In the genomic region with DNA sequence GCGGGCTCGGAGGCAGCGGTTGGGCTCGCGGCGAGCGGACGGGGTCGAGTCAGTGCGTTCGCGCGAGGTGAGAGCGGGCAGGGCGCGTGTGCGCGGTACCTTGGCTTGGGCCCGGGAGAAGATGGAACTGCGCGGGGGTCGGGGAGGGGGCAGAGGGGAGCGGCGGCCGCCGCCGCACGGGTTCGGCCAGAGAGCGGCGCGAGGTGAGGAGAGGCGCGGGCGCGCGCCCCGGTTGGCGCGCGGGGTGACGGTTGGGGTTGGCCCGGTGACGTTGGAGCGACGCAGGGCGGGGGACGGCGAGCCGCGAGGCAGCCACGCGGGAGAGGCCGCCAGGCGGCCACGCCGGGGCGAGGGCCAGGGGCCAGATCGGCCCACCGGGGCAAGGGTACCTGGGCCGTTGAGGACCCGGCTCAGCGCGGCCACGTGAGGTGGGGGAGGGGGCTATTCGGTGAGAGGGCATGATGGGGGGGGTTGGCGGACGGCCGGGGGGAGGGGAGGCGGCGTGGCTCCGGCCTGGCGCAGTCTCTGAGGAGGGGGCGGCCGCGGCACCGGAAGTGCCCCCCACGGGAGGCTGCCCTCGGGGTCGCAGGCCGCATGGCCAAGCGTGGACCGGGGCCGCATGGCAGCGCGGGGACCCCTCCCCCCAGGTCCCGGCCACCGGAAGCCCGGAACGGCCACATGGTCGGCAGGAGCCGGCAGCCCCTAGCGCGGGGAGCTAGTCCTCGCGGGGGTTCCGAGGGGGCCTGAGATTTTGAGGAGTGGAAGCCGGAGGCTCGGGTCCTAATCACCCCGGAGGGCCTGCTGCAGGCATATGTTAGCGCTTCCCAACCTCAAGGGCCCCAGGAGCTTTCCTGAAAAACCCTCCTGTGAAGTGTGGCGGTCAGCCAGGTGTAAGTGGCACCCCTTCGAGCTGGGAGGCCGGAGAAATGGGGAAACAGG, we compare ENCODE assay signal across 8 cellular contexts. TPM values are rescaled to one million over a fixed set of nuclear protein-coding genes. Genes with fewer than 3 reads are reported as not detected.
A peak's percentile ranks its signal among the peaks of the same experiment; 100 is the strongest.
DNase-seq lines count a peak whose midpoint lies in the region; ATAC-seq, FAIRE-seq and TF ChIP-seq lines count a peak whose summit lies in the region.

No MANE protein-coding gene starts in this region.

- H3K36me3 ChIP-seq in Karpas-422 (ENCODE audit: insufficient read depth, low read length) = peaks cover 45% of the 10 kb centered on the region
- no peaks in the 10 kb centered on the region for H3K36me3 ChIP-seq in testis (ENCODE audit: low read depth, missing control alignments)

- peaks cover 36% of the 10 kb centered on the region for H3K79me2 ChIP-seq in Karpas-422 (ENCODE audit: low read length)

- 0 out of 2 replicates have a peak, but pooled peaks have one; percentile 8 for TF ChIP-seq POLR2A in GM12891 (IDR thresholded peaks at IDR 0.05; ENCODE audit: low read depth, low read length)
- TF ChIP-seq POLR2A in testis (IDR thresholded peaks at IDR 0.05) = no peak
- TF ChIP-seq POLR2A in H54 (IDR thresholded peaks at IDR 0.05; ENCODE audit: low read depth, low read length) = no peak; the same call in 1 of the 2 replicates

- WGBS in testis, 2 donors = 1 to 2% methylated on average over 9 to 58 of the region's 104 CpGs

- peak overlapping the region; percentile 85 for H3K4me2 ChIP-seq in Karpas-422 (ENCODE audit: low read depth, low read length, poor library complexity, severe bottlenecking)

- peak overlapping the region; percentile 99 for H3K27ac Mint-ChIP-seq in activated CD8-positive, alpha-beta T cell treated with anti-CD3 and anti-CD28 coated beads, Interleukin-2, amount 10 ng/mL, durations not matched to agents 7 days and 5 days

- intact Hi-C loops in testis (cut with DNase I; ENCODE audit: low total_unique reads) = no loop called here

- H3K4me3 Mint-ChIP-seq in activated CD8-positive, alpha-beta T cell treated with anti-CD3 and anti-CD28 coated beads, Interleukin-2, amount 10 ng/mL, durations not matched to agents 7 days and 5 days = peak overlapping the region; percentile 93

- peaks cover 45% of the 10 kb centered on the region for H3K36me3 Mint-ChIP-seq in activated CD8-positive, alpha-beta T cell treated with anti-CD3 and anti-CD28 coated beads, Interleukin-2, amount 10 ng/mL, durations not matched to agents 7 days and 5 days (ENCODE audit: low read depth)

- H3K4me1 ChIP-seq in Karpas-422 (ENCODE audit: low read length) = peaks cover 41% of the 10 kb centered on the region
- H3K4me1 ChIP-seq in testis = peaks cover 11% of the 10 kb centered on the region

- H3K4me1 Mint-ChIP-seq in activated CD8-positive, alpha-beta T cell treated with anti-CD3 and anti-CD28 coated beads, Interleukin-2, amount 10 ng/mL, durations not matched to agents 7 days and 5 days (ENCODE audit: low read depth) = peaks cover 46% of the 10 kb centered on the region

- DNase-seq in GM12891 (ENCODE audit: insufficient read length, low spot score) = no peak
- peak; percentile 82 for DNase-seq in Karpas-422
- DNase-seq in activated CD8-positive, alpha-beta T cell treated with anti-CD3 and anti-CD28 coated beads, Interleukin-2, amount 10 ng/mL, durations not matched to agents 7 days and 5 days = peak; percentile 63
- DNase-seq in epithelial cell of prostate (ENCODE audit: low read depth, low spot score) = no peak
- DNase-seq in mucosa of gallbladder (ENCODE audit: low spot score) = peak; percentile 43
- DNase-seq in testis = peak; percentile 50
- no peak for DNase-seq in A172 (ENCODE audit: low spot score)
- DNase-seq in H54 (ENCODE audit: insufficient read length, low spot score) = no peak

- H4K20me1 ChIP-seq in Karpas-422 (ENCODE audit: insufficient read depth, low read depth, low read length) = peaks cover 37% of the 10 kb centered on the region

- H3K27me3 ChIP-seq in Karpas-422 (ENCODE audit: low read length) (no peaks in the 10 kb centered on the region), testis (no peaks in the 10 kb centered on the region)

- H3K9me3 Mint-ChIP-seq in activated CD8-positive, alpha-beta T cell treated with anti-CD3 and anti-CD28 coated beads, Interleukin-2, amount 10 ng/mL, durations not matched to agents 7 days and 5 days (ENCODE audit: insufficient read depth) = no peaks in the 10 kb centered on the region

- CTCF ChIA-PET in activated CD8-positive, alpha-beta T cell treated with anti-CD3 and anti-CD28 coated beads, Interleukin-2, amount 10 ng/mL, durations not matched to agents 7 days and 5 days (lab: Charles Lee) = interaction anchor here (1.0 to 1.4 kb wide), 2 partner anchors 28 to 87 kb away, joined by 3 to 4 read pairs; a partner anchor contains a TSS

- peak overlapping the region; percentile 99 for H3K9ac ChIP-seq in Karpas-422 (ENCODE audit: low read length)

- peak overlapping the region; percentile 93 for H3K27ac ChIP-seq in Karpas-422 (ENCODE audit: low read length)
- peak overlapping the region; percentile 96 for H3K27ac ChIP-seq in epithelial cell of prostate
- H3K27ac ChIP-seq in testis = peak overlapping the region; percentile 92 to 97

- no peaks in the 10 kb centered on the region for H3K27me3 Mint-ChIP-seq in activated CD8-positive, alpha-beta T cell treated with anti-CD3 and anti-CD28 coated beads, Interleukin-2, amount 10 ng/mL, durations not matched to agents 7 days and 5 days (ENCODE audit: low read depth)

- POLR2A ChIA-PET in activated CD8-positive, alpha-beta T cell treated with anti-CD3 and anti-CD28 coated beads, Interleukin-2, amount 10 ng/mL, durations not matched to agents 7 days and 5 days (lab: Charles Lee) = interaction anchor here (0.7 to 4.5 kb wide), 7 partner anchors 22 to 40 kb away, joined by 3 to 29 read pairs (median 3); a partner anchor contains a TSS

- TF ChIP-seq CTCF in testis (IDR thresholded peaks at IDR 0.05) = no peak

- peak; percentile 6 for ATAC-seq in activated CD8-positive, alpha-beta T cell treated with anti-CD3 and anti-CD28 coated beads, Interleukin-2, amount 10 ng/mL, durations not matched to agents 7 days and 5 days

- H3K9me3 ChIP-seq in Karpas-422 (ENCODE audit: low read length) = no peaks in the 10 kb centered on the region
- no peaks in the 10 kb centered on the region for H3K9me3 ChIP-seq in testis

- H3K4me3 ChIP-seq in Karpas-422 (ENCODE audit: low read length) (peak overlapping the region; percentile 87), testis (peak overlapping the region; percentile 88 to 99)

- FAIRE-seq in GM12891 (lab: Jason Lieb, UNC) (no peak), H54 (lab: Jason Lieb, UNC) (no peak)

- no peak overlapping the region for H2AFZ ChIP-seq in Karpas-422 (ENCODE audit: low read length)

- no peaks in the 10 kb centered on the region for H3K9me2 ChIP-seq in Karpas-422 (replicated peaks; ENCODE audit: insufficient read depth, low read length)

TF ChIP-seq in GM12891, 5 proteins besides CTCF, POLR2A, EP300 and RAD21:
- TF ChIP-seq SPI1 (IDR thresholded peaks at IDR 0.05; ENCODE audit: low read depth, low read length) (no peak), POLR2AphosphoS5 (IDR thresholded peaks at IDR 0.05; ENCODE audit: low read depth, low read length) (no peak)
TF ChIP-seq in GM12891: peak in this region for 0.

RNA-seq across cellular contexts. Expression of a gene that starts 0.5 kb away (rescaled TPM):
- 646 TPM for polyA plus RNA-seq in GM12891 (2012; ENCODE audit: low read depth, missing spikeins)
- total RNA-seq in Karpas-422 (2014; rRNA removed; shearing (Covaris generic); ENCODE audit: low replicate concordance) = 231 and 326 TPM in 2 replicates
- total RNA-seq in activated CD8-positive, alpha-beta T cell treated with anti-CD3 and anti-CD28 coated beads, Interleukin-2, amount 10 ng/mL, durations not matched to agents 7 days and 5 days = 100 to 1,000 TPM; 685 to 690 TPM
- total RNA-seq in mucosa of gallbladder (233 TPM), testis (100 to 1,000 TPM; 193 to 229 TPM)
- polyA plus RNA-seq in testis (ENCODE audit: insufficient read depth, low read depth, low replicate concordance) = 388 TPM
- 844 and 911 TPM in 2 replicates for total RNA-seq in A172 (2014; rRNA removed; shearing (Covaris generic))

RNA-seq across cellular contexts. Expression of a gene that starts 7.2 kb away (rescaled TPM):
- polyA plus RNA-seq in GM12891 (2012; ENCODE audit: low read depth, missing spikeins) = 44.8 TPM
- 36.9 and 63.1 TPM in 2 replicates for total RNA-seq in Karpas-422 (2014; rRNA removed; shearing (Covaris generic); ENCODE audit: low replicate concordance)
- 10 to 100 TPM; 86.3 to 88.0 TPM for total RNA-seq in activated CD8-positive, alpha-beta T cell treated with anti-CD3 and anti-CD28 coated beads, Interleukin-2, amount 10 ng/mL, durations not matched to agents 7 days and 5 days
- total RNA-seq in mucosa of gallbladder (71.8 TPM), testis (100 to 1,000 TPM; 204 to 239 TPM)
- 219 TPM for polyA plus RNA-seq in testis (ENCODE audit: insufficient read depth, low read depth, low replicate concordance)
- 100 and 114 TPM in 2 replicates for total RNA-seq in A172 (2014; rRNA removed; shearing (Covaris generic))

RNA-seq across cellular contexts. Expression of a gene that starts 13.5 kb away (rescaled TPM):
- not detected for polyA plus RNA-seq in GM12891 (2012; ENCODE audit: low read depth, missing spikeins)
- total RNA-seq in Karpas-422 (2014; rRNA removed; shearing (Covaris generic); ENCODE audit: low replicate concordance) = not detected in 2 replicates
- total RNA-seq in activated CD8-positive, alpha-beta T cell treated with anti-CD3 and anti-CD28 coated beads, Interleukin-2, amount 10 ng/mL, durations not matched to agents 7 days and 5 days = under 1 TPM; 0.37 to 0.66 TPM
- 1.4 TPM for total RNA-seq in mucosa of gallbladder
- 100 to 1,000 TPM; 276 to 549 TPM for total RNA-seq in testis
- polyA plus RNA-seq in testis (ENCODE audit: insufficient read depth, low read depth, low replicate concordance) = 1,120 TPM
- 0.86 and 1.1 TPM in 2 replicates for total RNA-seq in A172 (2014; rRNA removed; shearing (Covaris generic))

RNA-seq across cellular contexts. Expression of a gene that starts 21.2 kb away (rescaled TPM):
- polyA plus RNA-seq in GM12891 (2012; ENCODE audit: low read depth, missing spikeins) = 16.0 TPM
- total RNA-seq in Karpas-422 (2014; rRNA removed; shearing (Covaris generic); ENCODE audit: low replicate concordance) = 11.1 and 21.2 TPM in 2 replicates
- total RNA-seq in activated CD8-positive, alpha-beta T cell treated with anti-CD3 and anti-CD28 coated beads, Interleukin-2, amount 10 ng/mL, durations not matched to agents 7 days and 5 days = 10 to 100 TPM; 45.6 to 47.0 TPM
- total RNA-seq in mucosa of gallbladder (50.3 TPM), testis (10 to 100 TPM; 34.5 to 50.6 TPM)
- 38.3 TPM for polyA plus RNA-seq in testis (ENCODE audit: insufficient read depth, low read depth, low replicate concordance)
- total RNA-seq in A172 (2014; rRNA removed; shearing (Covaris generic)) = 9.8 and 12.2 TPM in 2 replicates

RNA-seq across cellular contexts. Expression of a gene that starts 26.4 kb away (rescaled TPM):
- not detected for polyA plus RNA-seq in GM12891 (2012; ENCODE audit: low read depth, missing spikeins)
- total RNA-seq in Karpas-422 (2014; rRNA removed; shearing (Covaris generic); ENCODE audit: low replicate concordance) = 0.14 TPM in 1 of 2 replicates, not detected in the other
- not detected for total RNA-seq in activated CD8-positive, alpha-beta T cell treated with anti-CD3 and anti-CD28 coated beads, Interleukin-2, amount 10 ng/mL, durations not matched to agents 7 days and 5 days
- total RNA-seq in mucosa of gallbladder (7.6 TPM), testis (1 to 10 TPM; 4.2 to 6.6 TPM)
- polyA plus RNA-seq in testis (ENCODE audit: insufficient read depth, low read depth, low replicate concordance) = 4.7 TPM
- not detected in 2 replicates for total RNA-seq in A172 (2014; rRNA removed; shearing (Covaris generic))

Comparison
In these comparisons a context has a peak if more than half of its experiments do, and no peak if none do; other contexts are left out.
1. DNase-seq: peak in Karpas-422 (single experiment), activated CD8-positive, alpha-beta T cell treated with anti-CD3 and anti-CD28 coated beads, Interleukin-2, amount 10 ng/mL, durations not matched to agents 7 days and 5 days (single experiment), mucosa of gallbladder (single experiment) and testis (single experiment); none in GM12891 (single experiment), epithelial cell of prostate (single experiment), A172 (single experiment) and H54 (single experiment).
2. RNA of a gene that starts 13.5 kb away (total RNA-seq): 276 to 549 TPM in testis; 1.4 TPM in mucosa of gallbladder (single experiment), 0.86 to 1.1 TPM in A172, 0.37 to 0.66 TPM in activated CD8-positive, alpha-beta T cell treated with anti-CD3 and anti-CD28 coated beads, Interleukin-2, amount 10 ng/mL, durations not matched to agents 7 days and 5 days and not detected in Karpas-422; every median in the first group is over 100 times any median in the second.
3. Peak in every context shown above with its lines, with median percentiles within 50 percentile points of each other: H3K27ac ChIP-seq.